18 cellular contexts compared by ENCODE assay signal in genomic region chr3:185084883-185085282, GRCh38.
DNase-seq lines count a peak whose midpoint lies in the region; ATAC-seq and TF ChIP-seq lines count a peak whose summit lies in the region.
"Had no signal": no experiment of that assay in that cellular context is flagged by ENCODE, and none has a peak within 500 bp of the region (broad histone marks: within the 10 kb centered on the region; RNA-seq: fewer than 3 reads in every experiment).

No MANE protein-coding gene starts in this region.

- H3K4me1 Mint-ChIP-seq in GM23338, result peaks cover 11% of the 10 kb centered on the region; the same call in 2 of the 3 replicates
- H3K4me1 Mint-ChIP-seq: central memory CD8-positive, alpha-beta T cell had no signal

- H3K9me2 ChIP-seq in GM23338 (ENCODE audit: insufficient read depth), result no peaks in the 10 kb centered on the region

- 0 out of 2 replicates have a peak, but pooled peaks cover 6% of the 10 kb centered on the region for H3K4me1 ChIP-seq in GM23338 (ENCODE audit: insufficient read depth)
- H3K4me1 ChIP-seq in foreskin keratinocyte, result no peaks in the 10 kb centered on the region
- H3K4me1 ChIP-seq: esophagus squamous epithelium, psoas muscle had no signal

- peaks cover 2% of the 10 kb centered on the region for H3K27me3 Mint-ChIP-seq in GM23338 (ENCODE audit: insufficient read depth, low read depth, poor library complexity)

- no peaks in the 10 kb centered on the region for H3K9me3 Mint-ChIP-seq in GM23338
- H3K9me3 Mint-ChIP-seq: activated naive CD4-positive, alpha-beta T cell treated with anti-CD3 and anti-CD28 coated beads, Interleukin-2, amount 50 U/mL, for 72 hours; central memory CD8-positive, alpha-beta T cell had no signal

- no peak overlapping the region for H3K27ac Mint-ChIP-seq in GM23338
- H3K27ac Mint-ChIP-seq: activated naive CD4-positive, alpha-beta T cell treated with anti-CD3 and anti-CD28 coated beads, Interleukin-2, amount 50 U/mL, for 72 hours had no signal

- intact Hi-C loops in lower leg skin (cut with DNase I; ENCODE audit: low total_unique reads), result no loop called here

- no peaks in the 10 kb centered on the region for H3F3A ChIP-seq in GM23338 (replicated peaks; ENCODE audit: low read depth)

- H3K36me3 Mint-ChIP-seq in GM23338 (ENCODE audit: low read depth), result no peaks in the 10 kb centered on the region
- H3K36me3 Mint-ChIP-seq: activated naive CD4-positive, alpha-beta T cell treated with anti-CD3 and anti-CD28 coated beads, Interleukin-2, amount 50 U/mL, for 72 hours had no signal

- no peak overlapping the region for H3K4me2 ChIP-seq in GM23338

- no peaks in the 10 kb centered on the region for H3K27me3 ChIP-seq in GM23338 (ENCODE audit: insufficient read depth)
- peaks cover 19% of the 10 kb centered on the region for H3K27me3 ChIP-seq in foreskin keratinocyte
- H3K27me3 ChIP-seq: esophagus squamous epithelium, tibial nerve had no signal

- H3K4me3 ChIP-seq in AG04449 (ENCODE audit: low read depth, low read length) (no peak overlapping the region), GM23338 (no peak overlapping the region), lower leg skin (ENCODE audit: low read depth, poor library complexity, severe bottlenecking) (no peak overlapping the region)
- H3K4me3 ChIP-seq: esophagus squamous epithelium, psoas muscle, SK-N-MC, tibial nerve had no signal

- H4K20me1 ChIP-seq in GM23338 (replicated peaks; ENCODE audit: insufficient read depth), result no peaks in the 10 kb centered on the region

- POLR2A ChIA-PET in AG04449 (lab: Yijun Ruan, JAX), result no interaction called here

- no peak for TF ChIP-seq POLR2A in lower leg skin (IDR thresholded peaks at IDR 0.05)

- TF ChIP-seq CTCF in AG04449 (IDR thresholded peaks at IDR 0.05; ENCODE audit: insufficient read depth, low read length, missing control alignments) (peak; percentile 65), GM23338 (conservative IDR thresholded peaks at IDR 0.05; ENCODE audit: low read depth in 2 of 2) (peak; percentile 39 to 56), foreskin keratinocyte (conservative IDR thresholded peaks at IDR 0.05) (peak; percentile 59), lower leg skin (IDR thresholded peaks at IDR 0.05) (no peak)

- no peak overlapping the region for H3K4me3 Mint-ChIP-seq in GM23338
- H3K4me3 Mint-ChIP-seq: central memory CD8-positive, alpha-beta T cell had no signal

- no peaks in the 10 kb centered on the region for H3K36me3 ChIP-seq in GM23338 (ENCODE audit: insufficient read depth)
- H3K36me3 ChIP-seq: esophagus squamous epithelium had no signal

- H3K79me2 ChIP-seq in GM23338 (replicated peaks; ENCODE audit: insufficient read depth), result no peaks in the 10 kb centered on the region

- no peak overlapping the region for H2AFZ ChIP-seq in GM23338

- CTCF ChIA-PET in AG04449 (lab: Yijun Ruan, JAX), result interaction anchor here (0.8 to 3.9 kb wide), 12 partner anchors 14 to 223 kb away, joined by 3 to 25 read pairs (median 5); no protein-coding TSS in a partner anchor

- peak; percentile 73 for DNase-seq in AG04449 (ENCODE audit: low read depth, low spot score)
- peak; percentile 35 for DNase-seq in GM23338 (ENCODE audit: low spot score)
- peak; percentile 39 for DNase-seq in amniotic stem cell (lab: John Stamatoyannopoulos, UW)
- DNase-seq in foreskin keratinocyte, result peak; percentile 35 to 74
- DNase-seq in mucosa of gallbladder (ENCODE audit: low spot score), result no peak
- DNase-seq in lower leg skin (ENCODE audit: low spot score in 2 of 2), result no peak
- DNase-seq: DMS79 treated with DMSO at 0.1 percent for 48 hours; esophagus squamous epithelium; NCI-H2081 treated with DMSO at 0.1 percent for 48 hours; psoas muscle; stimulated activated CD4-positive, alpha-beta T cell treated with anti-CD3 and anti-CD28 coated beads, Interleukin-1b, Interleukin-23, amount 100 ng/mL, for 48 hours had no signal

- WGBS in lower leg skin, 2 donors, result 64 to 65% methylated on average over 5 of the region's 5 CpGs

- ATAC-seq in GM23338 (peak; percentile 63), foreskin keratinocyte (peak; percentile 48), GM18498 (IDR thresholded peaks at IDR 0.05; ENCODE audit: unreplicated experiment) (no peak), GM19328 (IDR thresholded peaks at IDR 0.05; ENCODE audit: unreplicated experiment) (no peak)
- ATAC-seq: activated naive CD4-positive, alpha-beta T cell treated with anti-CD3 and anti-CD28 coated beads, Interleukin-2, amount 50 U/mL, for 72 hours; psoas muscle had no signal

- no peak overlapping the region for H3K27ac ChIP-seq in GM23338 (ENCODE audit: low read depth)
- no peak overlapping the region for H3K27ac ChIP-seq in foreskin keratinocyte
- H3K27ac ChIP-seq: esophagus squamous epithelium, HL-60, psoas muscle, SK-N-MC, tibial nerve had no signal

TF ChIP-seq in GM23338, 12 proteins besides CTCF, POLR2A, EP300 and RAD21 (continues in another document):
- no peak for TF ChIP-seq JUNB (IDR thresholded peaks at IDR 0.05; ENCODE audit: unreplicated experiment)
- no peak for TF ChIP-seq STAT1 (IDR thresholded peaks at IDR 0.05; ENCODE audit: unreplicated experiment)
- no peak for TF ChIP-seq NANOG (IDR thresholded peaks at IDR 0.05; ENCODE audit: borderline replicate concordance)
- no peak for TF ChIP-seq POLR2AphosphoS5 (IDR thresholded peaks at IDR 0.05; ENCODE audit: low read depth)
- TF ChIP-seq EZH2phosphoT487 (IDR thresholded peaks at IDR 0.05; ENCODE audit: unreplicated experiment), result no peak
- TF ChIP-seq, protein P1, sequence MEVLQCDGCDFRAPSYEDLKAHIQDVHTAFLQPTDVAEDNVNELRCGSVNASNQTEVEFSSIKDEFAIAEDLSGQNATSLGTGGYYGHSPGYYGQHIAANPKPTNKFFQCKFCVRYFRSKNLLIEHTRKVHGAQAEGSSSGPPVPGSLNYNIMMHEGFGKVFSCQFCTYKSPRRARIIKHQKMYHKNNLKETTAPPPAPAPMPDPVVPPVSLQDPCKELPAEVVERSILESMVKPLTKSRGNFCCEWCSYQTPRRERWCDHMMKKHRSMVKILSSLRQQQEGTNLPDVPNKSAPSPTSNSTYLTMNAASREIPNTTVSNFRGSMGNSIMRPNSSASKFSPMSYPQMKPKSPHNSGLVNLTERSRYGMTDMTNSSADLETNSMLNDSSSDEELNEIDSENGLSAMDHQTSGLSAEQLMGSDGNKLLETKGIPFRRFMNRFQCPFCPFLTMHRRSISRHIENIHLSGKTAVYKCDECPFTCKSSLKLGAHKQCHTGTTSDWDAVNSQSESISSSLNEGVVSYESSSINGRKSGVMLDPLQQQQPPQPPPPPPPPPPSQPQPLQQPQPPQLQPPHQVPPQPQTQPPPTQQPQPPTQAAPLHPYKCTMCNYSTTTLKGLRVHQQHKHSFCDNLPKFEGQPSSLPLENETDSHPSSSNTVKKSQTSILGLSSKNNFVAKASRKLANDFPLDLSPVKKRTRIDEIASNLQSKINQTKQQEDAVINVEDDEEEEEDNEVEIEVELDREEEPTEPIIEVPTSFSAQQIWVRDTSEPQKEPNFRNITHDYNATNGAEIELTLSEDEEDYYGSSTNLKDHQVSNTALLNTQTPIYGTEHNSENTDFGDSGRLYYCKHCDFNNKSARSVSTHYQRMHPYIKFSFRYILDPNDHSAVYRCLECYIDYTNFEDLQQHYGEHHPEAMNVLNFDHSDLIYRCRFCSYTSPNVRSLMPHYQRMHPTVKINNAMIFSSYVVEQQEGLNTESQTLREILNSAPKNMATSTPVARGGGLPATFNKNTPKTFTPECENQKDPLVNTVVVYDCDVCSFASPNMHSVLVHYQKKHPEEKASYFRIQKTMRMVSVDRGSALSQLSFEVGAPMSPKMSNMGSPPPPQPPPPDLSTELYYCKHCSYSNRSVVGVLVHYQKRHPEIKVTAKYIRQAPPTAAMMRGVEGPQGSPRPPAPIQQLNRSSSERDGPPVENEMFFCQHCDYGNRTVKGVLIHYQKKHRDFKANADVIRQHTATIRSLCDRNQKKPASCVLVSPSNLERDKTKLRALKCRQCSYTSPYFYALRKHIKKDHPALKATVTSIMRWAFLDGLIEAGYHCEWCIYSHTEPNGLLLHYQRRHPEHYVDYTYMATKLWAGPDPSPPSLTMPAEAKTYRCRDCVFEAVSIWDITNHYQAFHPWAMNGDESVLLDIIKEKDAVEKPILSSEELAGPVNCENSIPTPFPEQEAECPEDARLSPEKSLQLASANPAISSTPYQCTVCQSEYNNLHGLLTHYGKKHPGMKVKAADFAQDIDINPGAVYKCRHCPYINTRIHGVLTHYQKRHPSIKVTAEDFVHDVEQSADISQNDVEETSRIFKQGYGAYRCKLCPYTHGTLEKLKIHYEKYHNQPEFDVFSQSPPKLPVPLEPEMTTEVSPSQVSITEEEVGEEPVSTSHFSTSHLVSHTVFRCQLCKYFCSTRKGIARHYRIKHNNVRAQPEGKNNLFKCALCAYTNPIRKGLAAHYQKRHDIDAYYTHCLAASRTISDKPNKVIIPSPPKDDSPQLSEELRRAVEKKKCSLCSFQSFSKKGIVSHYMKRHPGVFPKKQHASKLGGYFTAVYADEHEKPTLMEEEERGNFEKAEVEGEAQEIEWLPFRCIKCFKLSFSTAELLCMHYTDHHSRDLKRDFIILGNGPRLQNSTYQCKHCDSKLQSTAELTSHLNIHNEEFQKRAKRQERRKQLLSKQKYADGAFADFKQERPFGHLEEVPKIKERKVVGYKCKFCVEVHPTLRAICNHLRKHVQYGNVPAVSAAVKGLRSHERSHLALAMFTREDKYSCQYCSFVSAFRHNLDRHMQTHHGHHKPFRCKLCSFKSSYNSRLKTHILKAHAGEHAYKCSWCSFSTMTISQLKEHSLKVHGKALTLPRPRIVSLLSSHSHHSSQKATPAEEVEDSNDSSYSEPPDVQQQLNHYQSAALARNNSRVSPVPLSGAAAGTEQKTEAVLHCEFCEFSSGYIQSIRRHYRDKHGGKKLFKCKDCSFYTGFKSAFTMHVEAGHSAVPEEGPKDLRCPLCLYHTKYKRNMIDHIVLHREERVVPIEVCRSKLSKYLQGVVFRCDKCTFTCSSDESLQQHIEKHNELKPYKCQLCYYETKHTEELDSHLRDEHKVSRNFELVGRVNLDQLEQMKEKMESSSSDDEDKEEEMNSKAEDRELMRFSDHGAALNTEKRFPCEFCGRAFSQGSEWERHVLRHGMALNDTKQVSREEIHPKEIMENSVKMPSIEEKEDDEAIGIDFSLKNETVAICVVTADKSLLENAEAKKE (CRISPR knock-in tag; IDR thresholded peaks at IDR 0.05), result no peak
- no peak for TF ChIP-seq ZNF331 (CRISPR knock-in tag; IDR thresholded peaks at IDR 0.05; ENCODE audit: low read depth)
- no peak for TF ChIP-seq CREB1 (CRISPR knock-in tag; IDR thresholded peaks at IDR 0.05; ENCODE audit: low read depth)
- TF ChIP-seq ZNF114 (CRISPR knock-in tag; IDR thresholded peaks at IDR 0.05), result no peak
- no peak for TF ChIP-seq EZH2 (IDR thresholded peaks at IDR 0.05; ENCODE audit: low read depth, unreplicated experiment)

Comparison
In these comparisons a context has a peak if more than half of its experiments do, and no peak if none do; other contexts are left out.
1. DNase-seq: peak in AG04449 (single experiment), GM23338 (single experiment), amniotic stem cell (single experiment) and foreskin keratinocyte (2 of 2); none in mucosa of gallbladder (single experiment) and lower leg skin (0 of 2).
2. CTCF ChIP-seq: peak in AG04449 (single experiment), GM23338 (2 of 2) and foreskin keratinocyte (single experiment); none in lower leg skin (0 of 3).
3. ATAC-seq: peak in GM23338 (single experiment) and foreskin keratinocyte (single experiment); none in GM18498 (single experiment) and GM19328 (single experiment).